ENCODE assay signal across 20 cellular contexts in the genomic region with DNA sequence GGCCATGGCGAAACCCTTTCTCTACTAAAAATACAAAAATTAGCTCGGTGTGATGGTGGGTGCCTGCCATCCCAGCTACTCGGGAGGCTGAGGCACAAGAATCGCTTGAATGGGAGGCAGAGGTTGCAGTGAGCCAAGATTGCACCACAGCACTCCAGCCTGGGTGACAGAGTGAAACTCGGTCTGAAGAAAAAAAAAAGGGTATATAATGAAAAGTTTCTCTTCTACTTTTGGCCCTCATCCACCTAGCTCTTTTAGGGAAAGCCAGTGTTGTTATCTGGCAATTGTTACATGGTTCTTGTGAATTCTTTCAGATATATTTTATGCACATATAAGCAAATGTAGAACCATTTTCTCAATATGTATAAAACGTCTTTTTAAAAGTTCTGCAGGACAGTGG.
"Had no signal": no experiment of that assay in that cellular context is flagged by ENCODE, and none has a peak within 500 bp of the region (broad histone marks: within the 10 kb centered on the region; RNA-seq: fewer than 3 reads in every experiment).

No MANE protein-coding gene starts in this region.

- H3K9me3 ChIP-seq: breast epithelium, esophagus muscularis mucosa, gastrocnemius medialis, testis, upper lobe of left lung had no signal

- H3K27ac Mint-ChIP-seq: activated CD4-positive, alpha-beta T cell treated with anti-CD3 and anti-CD28 coated beads, Interleukin-2, amount 10 ng/mL, durations not matched to agents 7 days and 5 days; activated CD8-positive, alpha-beta T cell treated with anti-CD3 and anti-CD28 coated beads, Interleukin-2, amount 10 ng/mL, durations not matched to agents 7 days and 5 days; dendritic cell treated with granulocyte-macrophage colony-stimulating factor and Interleukin-4, amounts not matched to agents 40 ng/mL and 50 ng/mL, for 4 days; nephron progenitor cell; T-helper 2 cell treated with Interferon-gamma antibody and Interleukin-4, amounts not matched to agents 5 μg/mL and 100 μg/mL, for 36 hours had no signal

- ATAC-seq: activated CD8-positive, alpha-beta T cell treated with anti-CD3 and anti-CD28 coated beads, Interleukin-2, amount 10 ng/mL, durations not matched to agents 7 days and 5 days; activated naive CD4-positive, alpha-beta T cell treated with anti-CD3 and anti-CD28 coated beads, Interleukin-2, amount 50 U/mL, for 72 hours; gastrocnemius medialis had no signal

- H3K4me3 Mint-ChIP-seq: activated B cell treated with CpG ODN at 0.5 μM for 24 hours; activated CD4-positive, alpha-beta T cell treated with anti-CD3 and anti-CD28 coated beads, Interleukin-2, amount 10 ng/mL, durations not matched to agents 7 days and 5 days; activated CD8-positive, alpha-beta T cell treated with anti-CD3 and anti-CD28 coated beads, Interleukin-2, amount 10 ng/mL, durations not matched to agents 7 days and 5 days; dendritic cell treated with granulocyte-macrophage colony-stimulating factor and Interleukin-4, amounts not matched to agents 40 ng/mL and 50 ng/mL, for 4 days; mesothelial cell of epicardium; nephron progenitor cell; T-helper 2 cell treated with Interferon-gamma antibody and Interleukin-4, amounts not matched to agents 5 μg/mL and 100 μg/mL, for 36 hours had no signal

- H3K27ac ChIP-seq: breast epithelium, gastrocnemius medialis, SK-N-MC, testis, upper lobe of left lung had no signal

- H3K27me3 ChIP-seq: breast epithelium, esophagus muscularis mucosa, gastrocnemius medialis, testis, upper lobe of left lung had no signal

- H3K4me3 ChIP-seq: breast epithelium, esophagus muscularis mucosa, gastrocnemius medialis, SK-N-MC, testis, upper lobe of left lung had no signal

- H3K9me3 Mint-ChIP-seq: activated B cell treated with CpG ODN at 0.5 μM for 24 hours; activated CD4-positive, alpha-beta T cell treated with anti-CD3 and anti-CD28 coated beads, Interleukin-2, amount 10 ng/mL, durations not matched to agents 7 days and 5 days; activated naive CD4-positive, alpha-beta T cell treated with anti-CD3 and anti-CD28 coated beads, Interleukin-2, amount 50 U/mL, for 72 hours; dendritic cell treated with granulocyte-macrophage colony-stimulating factor and Interleukin-4, amounts not matched to agents 40 ng/mL and 50 ng/mL, for 4 days; mesothelial cell of epicardium; nephron progenitor cell; T-helper 2 cell treated with Interferon-gamma antibody and Interleukin-4, amounts not matched to agents 5 μg/mL and 100 μg/mL, for 36 hours had no signal

- H3K36me3 Mint-ChIP-seq: mesothelial cell of epicardium had no signal

- H3K4me1 ChIP-seq: breast epithelium, gastrocnemius medialis, testis had no signal

- DNase-seq: activated B cell treated with CpG ODN at 0.5 μM for 24 hours; activated CD4-positive, alpha-beta T cell treated with anti-CD3 and anti-CD28 coated beads, Interleukin-2, amount 10 ng/mL, durations not matched to agents 7 days and 5 days; activated CD8-positive, alpha-beta T cell treated with anti-CD3 and anti-CD28 coated beads, Interleukin-2, amount 10 ng/mL, durations not matched to agents 7 days and 5 days; activated gamma-delta T cell treated with Interleukin-2 at 50 U/mL for 16 hours; cerebellar nuclear complex; effector CD8-positive, alpha-beta T cell; gastrocnemius medialis; head of caudate nucleus; nephron progenitor cell; nucleus accumbens; Right ventricle myocardium superior; testis; upper lobe of left lung had no signal

- H3K27me3 Mint-ChIP-seq: activated B cell treated with CpG ODN at 0.5 μM for 24 hours; activated CD4-positive, alpha-beta T cell treated with anti-CD3 and anti-CD28 coated beads, Interleukin-2, amount 10 ng/mL, durations not matched to agents 7 days and 5 days; dendritic cell treated with granulocyte-macrophage colony-stimulating factor and Interleukin-4, amounts not matched to agents 40 ng/mL and 50 ng/mL, for 4 days had no signal

- H3K36me3 ChIP-seq: breast epithelium, esophagus muscularis mucosa, gastrocnemius medialis, upper lobe of left lung had no signal
